Comparison of ENCODE assay signal across 1 cellular context in genomic region chr19:41354343-41354974, GRCh38.
TF ChIP-seq lines count a peak whose summit lies in the region.

No MANE protein-coding gene starts in this region.

TF ChIP-seq in GM23338, 12 proteins besides CTCF, POLR2A, EP300 and RAD21 (continued from another document):
- TF ChIP-seq ZNF462 (CRISPR knock-in tag; IDR thresholded peaks at IDR 0.05): no peak
- no peak for TF ChIP-seq EZH2 (IDR thresholded peaks at IDR 0.05; ENCODE audit: low read depth, unreplicated experiment)
- no peak for TF ChIP-seq STAT1 (IDR thresholded peaks at IDR 0.05; ENCODE audit: unreplicated experiment)
